Comparison of ENCODE assay signal across 24 cellular contexts in the genomic region with DNA sequence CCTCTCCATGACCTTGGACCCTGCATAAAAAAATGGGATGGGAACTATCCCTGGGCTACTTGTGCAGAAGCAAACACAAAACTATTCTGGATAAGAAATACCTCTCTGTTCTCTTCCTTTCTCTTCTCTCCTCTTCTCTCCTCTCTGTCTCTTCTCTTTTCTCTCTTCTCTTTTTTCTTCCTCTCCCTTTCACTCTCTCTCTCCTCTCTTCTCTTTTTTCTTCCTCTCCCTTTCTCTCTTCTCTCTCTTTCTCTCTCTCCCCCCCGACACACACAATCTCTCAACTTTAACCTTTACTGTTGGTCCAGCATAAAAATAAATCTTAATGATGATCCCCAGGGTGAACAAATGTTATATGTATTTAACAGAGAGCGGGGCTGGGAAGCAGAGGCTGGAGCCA.
"Had no signal": no experiment of that assay in that cellular context is flagged by ENCODE, and none has a peak within 500 bp of the region (broad histone marks: within the 10 kb centered on the region; RNA-seq: fewer than 3 reads in every experiment).

No MANE protein-coding gene starts in this region.

- H2AFZ ChIP-seq: hepatocyte had no signal

- H3K27me3 Mint-ChIP-seq: stimulated activated memory B cell treated with anti-CD40 and anti-IgM and Interleukin-4, amounts not matched to agents 10 μg/mL and 1 μg/mL and 100 μg/mL, for 72 hours; type B pancreatic cell had no signal

- H3K36me3 Mint-ChIP-seq: mesothelial cell of epicardium; naive B cell; natural killer cell; stimulated activated memory B cell treated with anti-CD40 and anti-IgM and Interleukin-4, amounts not matched to agents 10 μg/mL and 1 μg/mL and 100 μg/mL, for 72 hours had no signal

- H3K27me3 ChIP-seq: hepatocyte, pancreas, sigmoid colon, spleen, tibial nerve, uterus had no signal

- H3K4me1 Mint-ChIP-seq: natural killer cell; stimulated activated naive CD8-positive, alpha-beta T cell treated with anti-CD3 and anti-CD28 coated beads, Interleukin-15, amount 100 ng/mL, for 72 hours had no signal

- ATAC-seq: natural killer cell, pancreas, right cardiac atrium had no signal

- H3K4me3 ChIP-seq: hepatocyte, left ventricle myocardium inferior, lung, pancreas, prostate gland, sigmoid colon, spleen, tibial nerve, uterus had no signal

- H3K4me1 ChIP-seq: prostate gland, spleen, uterus had no signal

- DNase-seq: left ventricle myocardium inferior; mesendoderm; naive B cell; natural killer cell; nucleus accumbens; pancreas; posterior cingulate gyrus; retina; right cardiac atrium; sigmoid colon; small intestine; spleen; stimulated activated CD4-positive, alpha-beta T cell treated with anti-CD3 and anti-CD28 coated beads, Interleukin-4, amount 100 ng/mL, for 24 hours; stimulated activated naive CD4-positive, alpha-beta T cell treated with Interleukin-2 at 50 U/mL for 16 hours; stimulated activated naive CD8-positive, alpha-beta T cell treated with anti-CD3 and anti-CD28 coated beads, Interleukin-15, amount 100 ng/mL, for 72 hours; substantia nigra; uterus had no signal

- H3K36me3 ChIP-seq: left ventricle myocardium inferior, prostate gland, sigmoid colon, spleen, tibial nerve, uterus had no signal

- H3K27ac Mint-ChIP-seq: mesothelial cell of epicardium; natural killer cell; stimulated activated memory B cell treated with anti-CD40 and anti-IgM and Interleukin-4, amounts not matched to agents 10 μg/mL and 1 μg/mL and 100 μg/mL, for 72 hours; stimulated activated naive CD8-positive, alpha-beta T cell treated with anti-CD3 and anti-CD28 coated beads, Interleukin-15, amount 100 ng/mL, for 72 hours; type B pancreatic cell had no signal

- H3K4me3 Mint-ChIP-seq: mesothelial cell of epicardium; naive B cell; natural killer cell; stimulated activated memory B cell treated with anti-CD40 and anti-IgM and Interleukin-4, amounts not matched to agents 10 μg/mL and 1 μg/mL and 100 μg/mL, for 72 hours; stimulated activated naive CD8-positive, alpha-beta T cell treated with anti-CD3 and anti-CD28 coated beads, Interleukin-15, amount 100 ng/mL, for 72 hours; type B pancreatic cell had no signal

- H3K9me3 ChIP-seq: left ventricle myocardium inferior, pancreas, prostate gland, sigmoid colon, spleen, tibial nerve, uterus had no signal

- H3K9me3 Mint-ChIP-seq: mesothelial cell of epicardium; naive B cell; natural killer cell; stimulated activated memory B cell treated with anti-CD40 and anti-IgM and Interleukin-4, amounts not matched to agents 10 μg/mL and 1 μg/mL and 100 μg/mL, for 72 hours; stimulated activated naive CD8-positive, alpha-beta T cell treated with anti-CD3 and anti-CD28 coated beads, Interleukin-15, amount 100 ng/mL, for 72 hours; type B pancreatic cell had no signal

- H3K27ac ChIP-seq: hepatocyte, left ventricle myocardium inferior, pancreas, prostate gland, sigmoid colon, spleen, tibial nerve, uterus had no signal

- H3K4me2 ChIP-seq: hepatocyte had no signal
